Comparison of ENCODE assay signal across 8 cellular contexts in genomic region chr17:74431568-74432483, GRCh38. TPM values are rescaled to one million over a fixed set of nuclear protein-coding genes. Genes with fewer than 3 reads are reported as not detected.
A peak's percentile ranks its signal among the peaks of the same experiment; 100 is the strongest.
DNase-seq lines count a peak whose midpoint lies in the region; ATAC-seq and TF ChIP-seq lines count a peak whose summit lies in the region.

GPRC5C (plus strand) TSS chr17:74432088; CDS start chr17:74439777, 7,689 bp downstream.

- H3K4me2 ChIP-seq in H9 (ENCODE audit: insufficient read depth, insufficient read length, low read length): peak within 1 kb of the TSS; percentile 60

- intact Hi-C loops in heart right ventricle (cut with DNase I): loop anchor here in 1 of 10 donors (2.0 kb wide), 1 partner anchor 25 kb away; no protein-coding TSS in a partner anchor
- intact Hi-C loops in posterior cingulate gyrus (cut with DNase I): no loop called here

- H2AFZ ChIP-seq in H9 (ENCODE audit: low read length): no peak within 1 kb of the TSS

- H3K79me1 ChIP-seq in H9 (ENCODE audit: insufficient read depth, low read depth, low read length, poor library complexity, severe bottlenecking): no peaks in the 10 kb centered on the region

- peak within 1 kb of the TSS in 2 of 3 experiments; percentile 40 to 81; a peak in 2 of 7 replicates for H3K27ac Mint-ChIP-seq in H9
- H3K27ac Mint-ChIP-seq in activated naive CD4-positive, alpha-beta T cell treated with anti-CD3 and anti-CD28 coated beads, Interleukin-2, amount 50 U/mL, for 72 hours: no peak within 1 kb of the TSS

- H3K9me3 Mint-ChIP-seq in H9: no peaks in the 10 kb centered on the region
- H3K9me3 Mint-ChIP-seq in activated naive CD4-positive, alpha-beta T cell treated with anti-CD3 and anti-CD28 coated beads, Interleukin-2, amount 50 U/mL, for 72 hours: peaks cover 0 to 7% of the 10 kb centered on the region in 2 donors

- H2BK20ac ChIP-seq in H9 (ENCODE audit: low read depth, low read length, poor library complexity, severe bottlenecking): no peak within 1 kb of the TSS

- H2AK5ac ChIP-seq in H9 (ENCODE audit: insufficient read length, low read length): no peak within 1 kb of the TSS

- no peaks in the 10 kb centered on the region for H3K9me3 ChIP-seq in H9 (ENCODE audit: control insufficient read depth, low read depth, low read length)
- H3K9me3 ChIP-seq in heart right ventricle: peaks cover 0 to under 1% (median 0%) of the 10 kb centered on the region in 11 donors

- peaks cover 0 to 6% (median 0%) of the 10 kb centered on the region in 3 experiments; a peak in 2 of 7 replicates for H3K36me3 Mint-ChIP-seq in H9 (ENCODE audit: insufficient read depth in 1 of 3, low read depth in 3 of 3)
- no peaks in the 10 kb centered on the region for H3K36me3 Mint-ChIP-seq in activated naive CD4-positive, alpha-beta T cell treated with anti-CD3 and anti-CD28 coated beads, Interleukin-2, amount 50 U/mL, for 72 hours

- H3K56ac ChIP-seq in H9 (ENCODE audit: insufficient read length, low read depth, low read length): no peak within 1 kb of the TSS

- no peak within 1 kb of the TSS for H2BK15ac ChIP-seq in H9 (ENCODE audit: low read depth, low read length)

- no peak within 1 kb of the TSS for H4K91ac ChIP-seq in H9 (ENCODE audit: insufficient read length, low read depth, low read length)

- H3K4ac ChIP-seq in H9 (ENCODE audit: low read depth, low read length): no peak within 1 kb of the TSS

- no peak for TF ChIP-seq CTCF in H9 (conservative IDR thresholded peaks at IDR 0.05)
- TF ChIP-seq CTCF in heart right ventricle (IDR thresholded peaks at IDR 0.05): no peak

- H2BK12ac ChIP-seq in H9 (ENCODE audit: insufficient read length, low read depth, low read length): no peak within 1 kb of the TSS

- H3K27ac ChIP-seq in H9 (ENCODE audit: insufficient read length, low read depth, low read length) (no peak within 1 kb of the TSS), heart right ventricle (peak within 1 kb of the TSS; percentile 83 to 99 (median 96))

- H3K23ac ChIP-seq in H9 (ENCODE audit: insufficient read length, low read depth, low read length): no peak within 1 kb of the TSS

- H3K4me3 ChIP-seq in heart right ventricle: peak within 1 kb of the TSS; percentile 61 to 83 (median 74)

- peak within 1 kb of the TSS; percentile 70 to 90 for H3K4me3 Mint-ChIP-seq in H9

- H4K20me1 ChIP-seq in H9 (ENCODE audit: control insufficient read depth, insufficient read depth, insufficient read length): no peaks in the 10 kb centered on the region

- H3K79me2 ChIP-seq in H9 (ENCODE audit: insufficient read depth, low read length): no peaks in the 10 kb centered on the region

- H3K4me1 Mint-ChIP-seq in H9: peaks cover 30 to 54% of the 10 kb centered on the region in 2 experiments

- no peaks in the 10 kb centered on the region for H3K36me3 ChIP-seq in heart right ventricle

- peak within 1 kb of the TSS; percentile 80 for H3K14ac ChIP-seq in H9 (ENCODE audit: insufficient read depth, low read length)

- no CpG with 5 or more reads among the region's 89 CpGs for whole genome bisulfite sequencing in H9 (ENCODE audit: extremely low coverage, insufficient read length, low lambda C conversion rate)
- WGBS in heart right ventricle, 2 donors: 0 to 1% methylated on average over 75 to 89 of the region's 89 CpGs

- H3K9ac ChIP-seq in H9 (ENCODE audit: extremely low read depth, insufficient read length, low read length): peak within 1 kb of the TSS; percentile 52

- peak; percentile 41 for DNase-seq in AG08395 (ENCODE audit: low spot score)
- DNase-seq in H9: peak; percentile 91
- DNase-seq in NCI-H748 (lab: John Stamatoyannopoulos, UW; ENCODE audit: unreplicated experiment): peak; percentile 82
- peak in 1 of 2 donors; percentile 59 for DNase-seq in activated naive CD4-positive, alpha-beta T cell treated with anti-CD3 and anti-CD28 coated beads, Interleukin-2, amount 50 U/mL, for 72 hours (ENCODE audit: low spot score in 2 of 2)
- DNase-seq in heart right ventricle: peak; percentile 75 to 83
- DNase-seq in posterior cingulate gyrus: peak in 6 of 10 donors; percentile 29 to 89 (median 51)

- H3K18ac ChIP-seq in H9 (ENCODE audit: insufficient read length, low read depth, low read length): peak within 1 kb of the TSS; percentile 68

- peaks cover 27% of the 10 kb centered on the region for H3K23me2 ChIP-seq in H9 (ENCODE audit: insufficient read length, low read depth, low read length, poor library complexity, severe bottlenecking)

- ATAC-seq in activated naive CD4-positive, alpha-beta T cell treated with anti-CD3 and anti-CD28 coated beads, Interleukin-2, amount 50 U/mL, for 72 hours: peak; percentile 53 to 81
- ATAC-seq in heart right ventricle (peak; percentile 42 to 73 (median 70)), GM21423 (IDR thresholded peaks at IDR 0.05; ENCODE audit: unreplicated experiment) (no peak), HG03565 (IDR thresholded peaks at IDR 0.05; ENCODE audit: unreplicated experiment) (no peak)

- no peak within 1 kb of the TSS for H2BK5ac ChIP-seq in H9 (ENCODE audit: insufficient read length, low read length)

- peaks cover 79% of the 10 kb centered on the region for H3K27me3 Mint-ChIP-seq in H9 (ENCODE audit: low read depth)

- H3T11ph ChIP-seq in H9 (ENCODE audit: low read length): no peak within 1 kb of the TSS

- H3K4me1 ChIP-seq in H9 (ENCODE audit: insufficient read depth, low read length): peaks cover 6% of the 10 kb centered on the region; the same call in 1 of the 2 replicates
- H3K4me1 ChIP-seq in heart right ventricle: peaks cover 4 to 79% (median 42%) of the 10 kb centered on the region in 9 donors

- H3K27me3 ChIP-seq in H9 (ENCODE audit: insufficient read depth, low read length) (peaks cover 3% of the 10 kb centered on the region), heart right ventricle (peaks cover 0 to 61% (median 0%) of the 10 kb centered on the region in 7 donors)

- H4K8ac ChIP-seq in H9 (replicated peaks; ENCODE audit: insufficient read length, low read depth, low read length): no peak within 1 kb of the TSS

- H2BK120ac ChIP-seq in H9 (ENCODE audit: low read depth, low read length, poor library complexity, severe bottlenecking): peak within 1 kb of the TSS; percentile 48

- no peak within 1 kb of the TSS for H4K5ac ChIP-seq in H9 (ENCODE audit: insufficient read length, low read depth, low read length)

RNA-seq across cellular contexts. Expression of gene GPRC5C, which starts in this region (rescaled TPM):
- total RNA-seq in H9 (2021) (15.2 and 15.5 TPM in 2 replicates), heart right ventricle (10 to 100 TPM; 28.0 to 41.0 (median 32.5) TPM)
- total RNA-seq in activated naive CD4-positive, alpha-beta T cell treated with anti-CD3 and anti-CD28 coated beads, Interleukin-2, amount 50 U/mL, for 72 hours: 1 to 10 TPM in 1 of 2 donors, not detected in 1; 2.3 TPM
- 10 to 100 TPM; 29.5 to 38.2 TPM for polyA plus RNA-seq in heart right ventricle

Comparison
In these comparisons a context has a peak if more than half of its experiments do, and no peak if none do; other contexts are left out.
1. H3K27ac Mint-ChIP-seq: peak in H9 (2 of 3); none in activated naive CD4-positive, alpha-beta T cell treated with anti-CD3 and anti-CD28 coated beads, Interleukin-2, amount 50 U/mL, for 72 hours (0 of 2).
2. ATAC-seq: peak in activated naive CD4-positive, alpha-beta T cell treated with anti-CD3 and anti-CD28 coated beads, Interleukin-2, amount 50 U/mL, for 72 hours (2 of 2) and heart right ventricle (8 of 8); none in GM21423 (single experiment) and HG03565 (single experiment).